2 cellular contexts compared by ENCODE assay signal in genomic region chr17:6485646-6486412, GRCh38.
A peak's percentile ranks its signal among the peaks of the same experiment; 100 is the strongest.
TF ChIP-seq lines count a peak whose summit lies in the region.

No MANE protein-coding gene starts in this region.

TF ChIP-seq in GM12878, 131 proteins besides CTCF, POLR2A, EP300 and RAD21:
- TF ChIP-seq ZBTB40 (IDR thresholded peaks at IDR 0.05; ENCODE audit: borderline replicate concordance) = peak; percentile 57
- no peak for TF ChIP-seq ZNF384 (IDR thresholded peaks at IDR 0.05; ENCODE audit: borderline replicate concordance, low read depth, low read length)

TF ChIP-seq in H1, 55 proteins besides CTCF, POLR2A, EP300 and RAD21:
- no peak for TF ChIP-seq BRCA1 (IDR thresholded peaks at IDR 0.05; ENCODE audit: low read depth, low read length)
- no peak for TF ChIP-seq KDM5A (IDR thresholded peaks at IDR 0.05; ENCODE audit: low read length)
- TF ChIP-seq CTBP2 (IDR thresholded peaks at IDR 0.05; ENCODE audit: borderline replicate concordance, insufficient read depth, insufficient read length, low read length) = no peak
- TF ChIP-seq YY1 (IDR thresholded peaks at IDR 0.05; ENCODE audit: low read depth, low read length) = no peak
- TF ChIP-seq NRF1 (IDR thresholded peaks at IDR 0.05; ENCODE audit: low read depth, low read length) = no peak
- TF ChIP-seq BCL11A (IDR thresholded peaks at IDR 0.05; ENCODE audit: low read depth in 2 of 2, low read length in 2 of 2) = no peak
- no peak for TF ChIP-seq TCF12 (IDR thresholded peaks at IDR 0.05; ENCODE audit: low read depth, low read length)
- no peak for TF ChIP-seq CHD2 (IDR thresholded peaks at IDR 0.05; ENCODE audit: low read length)
- no peak for TF ChIP-seq SIX5 (IDR thresholded peaks at IDR 0.05; ENCODE audit: low read depth, low read length)
- TF ChIP-seq CREB1 (IDR thresholded peaks at IDR 0.05) = no peak
- no peak for TF ChIP-seq POU5F1 (IDR thresholded peaks at IDR 0.05; ENCODE audit: low read depth, low read length)
- TF ChIP-seq FOSL1 (IDR thresholded peaks at IDR 0.05; ENCODE audit: insufficient read depth, low read depth, low read length) = no peak
- no peak for TF ChIP-seq TAF1 (IDR thresholded peaks at IDR 0.05; ENCODE audit: low read depth, low read length)
